Comparison of ENCODE assay signal across 8 cellular contexts in genomic region chr3:197001972-197002700, GRCh38. TPM values are rescaled to one million over a fixed set of nuclear protein-coding genes. Genes with fewer than 3 reads are reported as not detected.
A peak's percentile ranks its signal among the peaks of the same experiment; 100 is the strongest.
DNase-seq lines count a peak whose midpoint lies in the region; ATAC-seq and TF ChIP-seq lines count a peak whose summit lies in the region.

No MANE protein-coding gene starts in this region.

- POLR2A ChIA-PET in CD8-positive, alpha-beta T cell (lab: Charles Lee) = no interaction called here
- POLR2A ChIA-PET in activated CD4-positive, alpha-beta memory T cell treated with anti-CD3 and anti-CD28 coated beads for 36 hours (lab: Charles Lee) = no interaction called here

- CTCF ChIA-PET in CD8-positive, alpha-beta T cell (lab: Charles Lee) = interaction anchor here (0.8 to 1.8 kb wide), 5 partner anchors 8 to 186 kb away, joined by 3 to 5 read pairs (median 3); partner anchors contain the start of gene MELTF
- CTCF ChIA-PET in activated CD4-positive, alpha-beta memory T cell treated with anti-CD3 and anti-CD28 coated beads for 36 hours (lab: Charles Lee) = interaction anchor here (0.6 to 6.6 kb wide), 8 partner anchors 9 to 548 kb away, joined by 3 to 45 read pairs (median 4); partner anchors contain the start of gene MELTF

- H3K27ac ChIP-seq in CD8-positive, alpha-beta T cell (ENCODE audit: low read depth, low read length) = no peak overlapping the region
- H3K27ac ChIP-seq in gastroesophageal sphincter = peak overlapping the region; percentile 79 to 88 (median 84)

- peak overlapping the region; percentile 75 for H3K27ac Mint-ChIP-seq in CD8-positive, alpha-beta T cell
- H3K27ac Mint-ChIP-seq in activated CD4-positive, alpha-beta memory T cell treated with anti-CD3 and anti-CD28 coated beads for 36 hours = peak overlapping the region; percentile 59
- peak overlapping the region; percentile 87 for H3K27ac Mint-ChIP-seq in progenitor cell of endocrine pancreas

- ATAC-seq in CD8-positive, alpha-beta T cell = no peak
- ATAC-seq in HG02623 (IDR thresholded peaks at IDR 0.05; ENCODE audit: unreplicated experiment) = peak; percentile 16
- peak; percentile 20 for ATAC-seq in gastroesophageal sphincter
- ATAC-seq in GM21447 (IDR thresholded peaks at IDR 0.05; ENCODE audit: unreplicated experiment) = no peak

- H3K4me1 ChIP-seq in CD8-positive, alpha-beta T cell (ENCODE audit: insufficient read depth, low read length) = peaks cover 8% of the 10 kb centered on the region
- peaks cover 0 to 19% (median 7%) of the 10 kb centered on the region in 3 donors for H3K4me1 ChIP-seq in gastroesophageal sphincter

- H3K4me3 Mint-ChIP-seq in CD8-positive, alpha-beta T cell = peak overlapping the region; percentile 80
- H3K4me3 Mint-ChIP-seq in activated CD4-positive, alpha-beta memory T cell treated with anti-CD3 and anti-CD28 coated beads for 36 hours = peak overlapping the region; percentile 68
- peak overlapping the region; percentile 70 for H3K4me3 Mint-ChIP-seq in progenitor cell of endocrine pancreas (ENCODE audit: low read depth)

- TF ChIP-seq EP300 in gastroesophageal sphincter (IDR thresholded peaks at IDR 0.05) = no peak

- no peak for TF ChIP-seq POLR2A in gastroesophageal sphincter (IDR thresholded peaks at IDR 0.05)

- no peak for TF ChIP-seq CTCF in CD8-positive, alpha-beta T cell (IDR thresholded peaks at IDR 0.05)
- TF ChIP-seq CTCF in gastroesophageal sphincter (IDR thresholded peaks at IDR 0.05) = no peak
- TF ChIP-seq CTCF in progenitor cell of endocrine pancreas (IDR thresholded peaks at IDR 0.05; ENCODE audit: unreplicated experiment) = no peak

- H3K27me3 Mint-ChIP-seq in CD8-positive, alpha-beta T cell (ENCODE audit: low read depth) = no peaks in the 10 kb centered on the region
- H3K27me3 Mint-ChIP-seq in activated CD4-positive, alpha-beta memory T cell treated with anti-CD3 and anti-CD28 coated beads for 36 hours = no peaks in the 10 kb centered on the region
- H3K27me3 Mint-ChIP-seq in progenitor cell of endocrine pancreas = peaks cover 16% of the 10 kb centered on the region

- H3K27me3 ChIP-seq in CD8-positive, alpha-beta T cell (ENCODE audit: insufficient read depth, low read length) = no peaks in the 10 kb centered on the region
- H3K27me3 ChIP-seq in gastroesophageal sphincter = no peaks in the 10 kb centered on the region

- no peaks in the 10 kb centered on the region for H3K36me3 ChIP-seq in CD8-positive, alpha-beta T cell (ENCODE audit: insufficient read depth, low read length)
- H3K36me3 ChIP-seq in gastroesophageal sphincter = no peaks in the 10 kb centered on the region

- peaks cover 12% of the 10 kb centered on the region for H3K4me1 Mint-ChIP-seq in CD8-positive, alpha-beta T cell (ENCODE audit: low read depth)
- H3K4me1 Mint-ChIP-seq in activated CD4-positive, alpha-beta memory T cell treated with anti-CD3 and anti-CD28 coated beads for 36 hours (ENCODE audit: low read depth) = peaks cover 11% of the 10 kb centered on the region
- H3K4me1 Mint-ChIP-seq in progenitor cell of endocrine pancreas (ENCODE audit: low read depth) = peaks cover 9% of the 10 kb centered on the region

- peak overlapping the region; percentile 41 for H3K4me3 ChIP-seq in CD8-positive, alpha-beta T cell (ENCODE audit: low read depth, low read length)
- peak overlapping the region; percentile 69 to 80 for H3K4me3 ChIP-seq in gastroesophageal sphincter

- WGBS in gastroesophageal sphincter (ENCODE audit: low coverage in 1 of 2), 2 donors = 9 to 45% methylated on average over 13 of the region's 55 CpGs

- H3K36me3 Mint-ChIP-seq in CD8-positive, alpha-beta T cell = no peaks in the 10 kb centered on the region
- H3K36me3 Mint-ChIP-seq in activated CD4-positive, alpha-beta memory T cell treated with anti-CD3 and anti-CD28 coated beads for 36 hours = no peaks in the 10 kb centered on the region
- H3K36me3 Mint-ChIP-seq in progenitor cell of endocrine pancreas (ENCODE audit: insufficient read depth) = peaks cover 7% of the 10 kb centered on the region

- intact Hi-C loops in CD8-positive, alpha-beta T cell (cut with DNase I, micrococcal nuclease) = loop anchor here (1.0 to 10.0 kb wide), 2 partner anchors 185 to 513 kb away; no protein-coding TSS in a partner anchor
- intact Hi-C loops in activated CD4-positive, alpha-beta memory T cell treated with anti-CD3 and anti-CD28 coated beads for 36 hours (cut with micrococcal nuclease) = loop anchor here (1.0 kb wide), 2 partner anchors 27 to 185 kb away; partner anchors contain the start of gene MELTF

- H3K9me3 ChIP-seq in CD8-positive, alpha-beta T cell (ENCODE audit: low read length) = no peaks in the 10 kb centered on the region
- H3K9me3 ChIP-seq in gastroesophageal sphincter = peaks cover 0 to 4% (median 0%) of the 10 kb centered on the region in 3 donors

- H3K9me3 Mint-ChIP-seq in CD8-positive, alpha-beta T cell = no peaks in the 10 kb centered on the region
- no peaks in the 10 kb centered on the region for H3K9me3 Mint-ChIP-seq in activated CD4-positive, alpha-beta memory T cell treated with anti-CD3 and anti-CD28 coated beads for 36 hours
- no peaks in the 10 kb centered on the region for H3K9me3 Mint-ChIP-seq in progenitor cell of endocrine pancreas (ENCODE audit: low read depth)

- DNase-seq in CD8-positive, alpha-beta T cell = no peak
- DNase-seq in activated CD4-positive, alpha-beta memory T cell treated with anti-CD3 and anti-CD28 coated beads for 36 hours = peak; percentile 18
- DNase-seq in progenitor cell of endocrine pancreas (ENCODE audit: low spot score, unreplicated experiment) = no peak
- DNase-seq in stimulated activated CD4-positive, alpha-beta T cell treated with anti-CD3 and anti-CD28 coated beads, Interleukin-1b, Interleukin-23, amount 100 ng/mL, for 48 hours = no peak
- no peak for DNase-seq in NCI-H510A (lab: John Stamatoyannopoulos, UW)

RNA-seq across cellular contexts. Expression of gene MELTF, which starts 27.5 kb away (rescaled TPM):
- under 1 TPM; 0.69 to 0.87 TPM for total RNA-seq in CD8-positive, alpha-beta T cell
- total RNA-seq in activated CD4-positive, alpha-beta memory T cell treated with anti-CD3 and anti-CD28 coated beads for 36 hours = 1 to 10 TPM; 6.0 TPM
- total RNA-seq in gastroesophageal sphincter (10 to 100 TPM in 2 of 4 donors, 1 to 10 TPM in 2; 5.0 to 11.5 (median 9.0) TPM), progenitor cell of endocrine pancreas (4.8 and 5.0 TPM in 2 replicates)

RNA-seq across cellular contexts. Expression of gene PIGZ, which starts 33.5 kb away (rescaled TPM):
- total RNA-seq in CD8-positive, alpha-beta T cell = not detected
- total RNA-seq in activated CD4-positive, alpha-beta memory T cell treated with anti-CD3 and anti-CD28 coated beads for 36 hours = under 1 TPM; 0.65 to 0.71 TPM
- total RNA-seq in gastroesophageal sphincter (10 to 100 TPM in 2 of 4 donors, 1 to 10 TPM in 2; 5.0 to 15.3 (median 10.5) TPM), progenitor cell of endocrine pancreas (4.7 and 6.0 TPM in 2 replicates)

RNA-seq across cellular contexts. Expression of gene NCBP2, which starts 59.8 kb away (rescaled TPM):
- total RNA-seq in CD8-positive, alpha-beta T cell = 10 to 100 TPM; 40.4 to 42.9 TPM
- 10 to 100 TPM; 83.0 to 85.1 TPM for total RNA-seq in activated CD4-positive, alpha-beta memory T cell treated with anti-CD3 and anti-CD28 coated beads for 36 hours
- total RNA-seq in gastroesophageal sphincter (10 to 100 TPM; 46.8 to 53.2 (median 49.7) TPM), progenitor cell of endocrine pancreas (79.9 and 84.9 TPM in 2 replicates)

Comparison
In these comparisons a context has a peak if more than half of its experiments do, and no peak if none do; other contexts are left out.
1. ATAC-seq: peak in HG02623 (single experiment) and gastroesophageal sphincter (single experiment); none in CD8-positive, alpha-beta T cell (single experiment) and GM21447 (single experiment).
2. Peak in every context shown above with its lines, with median percentiles within 50 percentile points of each other: H3K27ac Mint-ChIP-seq and H3K4me3 Mint-ChIP-seq.